Comparison of ENCODE assay signal across 9 cellular contexts in the genomic region with DNA sequence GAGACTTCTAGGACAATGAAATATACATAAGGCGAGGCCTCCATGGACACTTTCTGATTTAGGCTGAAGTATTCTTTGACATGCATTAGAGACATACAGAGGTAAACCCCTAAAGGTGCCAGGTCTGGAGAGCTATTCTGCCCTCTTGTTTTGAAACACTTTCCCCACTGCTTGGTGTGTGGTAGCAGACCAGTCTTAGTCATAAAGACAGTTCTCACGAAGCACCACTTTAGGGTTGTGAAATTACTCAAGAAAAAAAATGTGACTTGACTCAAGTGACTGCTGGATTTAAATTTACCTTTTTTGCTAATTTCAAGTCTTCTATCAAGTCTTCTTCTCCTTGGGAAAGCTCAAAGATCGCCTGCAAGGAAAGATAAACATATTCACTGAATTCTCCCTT. TPM values are rescaled to one million over a fixed set of nuclear protein-coding genes. Genes with fewer than 3 reads are reported as not detected.
DNase-seq lines count a peak whose midpoint lies in the region; ATAC-seq and TF ChIP-seq lines count a peak whose summit lies in the region.
"Had no signal": no experiment of that assay in that cellular context is flagged by ENCODE, and none has a peak within 500 bp of the region (broad histone marks: within the 10 kb centered on the region; RNA-seq: fewer than 3 reads in every experiment).

No MANE protein-coding gene starts in this region.

- no peak overlapping the region for H2AFZ ChIP-seq in GM23338

- H3K79me2 ChIP-seq in GM23338 (replicated peaks; ENCODE audit: insufficient read depth) = no peaks in the 10 kb centered on the region

- TF ChIP-seq CTCF in GM23338 (conservative IDR thresholded peaks at IDR 0.05; ENCODE audit: low read depth in 2 of 2) = no peak

- H3K9me2 ChIP-seq in GM23338 (ENCODE audit: insufficient read depth) = 0 out of 2 replicates have a peak, but pooled peaks cover 5% of the 10 kb centered on the region

- no peak overlapping the region for H3K4me2 ChIP-seq in GM23338

- intact Hi-C loops in left colon (cut with DNase I, micrococcal nuclease) = no loop called here
- intact Hi-C loops in left ventricle myocardium superior (cut with micrococcal nuclease) = no loop called here

- H3K27ac ChIP-seq in GM23338 (ENCODE audit: low read depth) = no peak overlapping the region

- H3K27me3 Mint-ChIP-seq in activated T-cell treated with anti-CD3 and anti-CD28 coated beads, Interleukin-2, amount 50 U/mL, for 4 hours (ENCODE audit: low read depth) = no peaks in the 10 kb centered on the region
- no peaks in the 10 kb centered on the region for H3K27me3 Mint-ChIP-seq in stimulated activated memory B cell treated with anti-CD40 and anti-IgM and Interleukin-4, amounts not matched to agents 10 μg/mL and 1 μg/mL and 100 μg/mL, for 72 hours
- H3K27me3 Mint-ChIP-seq in GM23338 (ENCODE audit: insufficient read depth, low read depth, poor library complexity) = peaks cover 2% of the 10 kb centered on the region

- no peak overlapping the region for H3K4me3 ChIP-seq in GM23338

- H3K4me1 ChIP-seq in GM23338 (ENCODE audit: insufficient read depth) = peaks cover 4% of the 10 kb centered on the region; the same call in 1 of the 2 replicates

- ATAC-seq in HG03045 (IDR thresholded peaks at IDR 0.05; ENCODE audit: unreplicated experiment) = peak; percentile 83
- peak; percentile 98 to 100 for ATAC-seq in activated T-cell treated with anti-CD3 and anti-CD28 coated beads, Interleukin-2, amount 50 U/mL, for 4 hours
- peak; percentile 95 for ATAC-seq in stimulated activated memory B cell treated with anti-CD40 and anti-IgM and Interleukin-4, amounts not matched to agents 10 μg/mL and 1 μg/mL and 100 μg/mL, for 72 hours
- no peak for ATAC-seq in left colon
- ATAC-seq in GM23338 = no peak
- no peak for ATAC-seq in left ventricle myocardium superior
- ATAC-seq: Panc1 had no signal

- H3K27me3 ChIP-seq in GM23338 (ENCODE audit: insufficient read depth) = no peaks in the 10 kb centered on the region

- H3K9me3 Mint-ChIP-seq in activated T-cell treated with anti-CD3 and anti-CD28 coated beads, Interleukin-2, amount 50 U/mL, for 4 hours = no peaks in the 10 kb centered on the region
- H3K9me3 Mint-ChIP-seq in stimulated activated memory B cell treated with anti-CD40 and anti-IgM and Interleukin-4, amounts not matched to agents 10 μg/mL and 1 μg/mL and 100 μg/mL, for 72 hours = no peaks in the 10 kb centered on the region
- H3K9me3 Mint-ChIP-seq in GM23338 = no peaks in the 10 kb centered on the region

- H3F3A ChIP-seq in GM23338 (replicated peaks; ENCODE audit: low read depth) = no peaks in the 10 kb centered on the region

- H3K36me3 Mint-ChIP-seq in activated T-cell treated with anti-CD3 and anti-CD28 coated beads, Interleukin-2, amount 50 U/mL, for 4 hours (ENCODE audit: insufficient read depth) = peaks cover 63% of the 10 kb centered on the region
- peaks cover 43% of the 10 kb centered on the region for H3K36me3 Mint-ChIP-seq in stimulated activated memory B cell treated with anti-CD40 and anti-IgM and Interleukin-4, amounts not matched to agents 10 μg/mL and 1 μg/mL and 100 μg/mL, for 72 hours
- H3K36me3 Mint-ChIP-seq in GM23338 (ENCODE audit: low read depth) = no peaks in the 10 kb centered on the region

- no peaks in the 10 kb centered on the region for H4K20me1 ChIP-seq in GM23338 (replicated peaks; ENCODE audit: insufficient read depth)

- H3K4me1 Mint-ChIP-seq in activated T-cell treated with anti-CD3 and anti-CD28 coated beads, Interleukin-2, amount 50 U/mL, for 4 hours (ENCODE audit: low read depth) = peaks cover 65% of the 10 kb centered on the region
- peaks cover 49% of the 10 kb centered on the region for H3K4me1 Mint-ChIP-seq in stimulated activated memory B cell treated with anti-CD40 and anti-IgM and Interleukin-4, amounts not matched to agents 10 μg/mL and 1 μg/mL and 100 μg/mL, for 72 hours
- peaks cover 12% of the 10 kb centered on the region for H3K4me1 Mint-ChIP-seq in GM23338

- H3K4me3 Mint-ChIP-seq in activated T-cell treated with anti-CD3 and anti-CD28 coated beads, Interleukin-2, amount 50 U/mL, for 4 hours = no peak overlapping the region
- peak overlapping the region; percentile 65 for H3K4me3 Mint-ChIP-seq in stimulated activated memory B cell treated with anti-CD40 and anti-IgM and Interleukin-4, amounts not matched to agents 10 μg/mL and 1 μg/mL and 100 μg/mL, for 72 hours
- no peak overlapping the region for H3K4me3 Mint-ChIP-seq in GM23338

- no peaks in the 10 kb centered on the region for H3K36me3 ChIP-seq in GM23338 (ENCODE audit: insufficient read depth)

- H3K27ac Mint-ChIP-seq in stimulated activated memory B cell treated with anti-CD40 and anti-IgM and Interleukin-4, amounts not matched to agents 10 μg/mL and 1 μg/mL and 100 μg/mL, for 72 hours = peak overlapping the region; percentile 94
- H3K27ac Mint-ChIP-seq in GM23338 = no peak overlapping the region

- DNase-seq in activated CD4-positive, alpha-beta T cell treated with anti-CD3 and anti-CD28 coated beads for 48 hours = peak; percentile 59
- DNase-seq in activated CD4-positive, alpha-beta T cell treated with anti-CD3 and anti-CD28 coated beads, Interleukin-2, amount 50 U/mL, for 4 hours = no peak
- DNase-seq in activated T-cell treated with anti-CD3 and anti-CD28 coated beads, Interleukin-2, amount 50 U/mL, for 4 hours = peak; percentile 15
- DNase-seq in left colon = no peak
- no peak for DNase-seq in GM23338 (ENCODE audit: low spot score)
- DNase-seq in left ventricle myocardium superior = no peak

TF ChIP-seq in GM23338, 12 proteins besides CTCF, POLR2A, EP300 and RAD21 (continues in another document):
- TF ChIP-seq EZH2 (IDR thresholded peaks at IDR 0.05; ENCODE audit: low read depth, unreplicated experiment) (no peak), ZNF462 (CRISPR knock-in tag; IDR thresholded peaks at IDR 0.05) (no peak)

RNA-seq across cellular contexts. Expression of gene ARHGEF3, which starts 48.5 kb away (rescaled TPM):
- total RNA-seq in activated T-cell treated with anti-CD3 and anti-CD28 coated beads, Interleukin-2, amount 50 U/mL, for 4 hours = 10 to 100 TPM; 42.4 to 53.9 (median 44.7) TPM
- total RNA-seq in left colon (10 to 100 TPM; 14.8 to 20.0 TPM), left ventricle myocardium superior (17.6 TPM)
- 5.0 and 8.0 TPM in 2 replicates for total RNA-seq in GM23338 (2014; rRNA removed; shearing (Covaris generic))
- polyA plus RNA-seq in GM23338 (2016; fragmentation: Nextera tagmentation; extraction: Ambion mirVana) = 2.7 and 5.1 TPM in 2 replicates

Comparison
In these comparisons a context has a peak if more than half of its experiments do, and no peak if none do; other contexts are left out.
1. DNase-seq: peak in activated CD4-positive, alpha-beta T cell treated with anti-CD3 and anti-CD28 coated beads for 48 hours (single experiment) and activated T-cell treated with anti-CD3 and anti-CD28 coated beads, Interleukin-2, amount 50 U/mL, for 4 hours (single experiment); none in activated CD4-positive, alpha-beta T cell treated with anti-CD3 and anti-CD28 coated beads, Interleukin-2, amount 50 U/mL, for 4 hours (0 of 2), left colon (0 of 2), GM23338 (single experiment) and left ventricle myocardium superior (single experiment).
2. ATAC-seq: peak in HG03045 (single experiment), activated T-cell treated with anti-CD3 and anti-CD28 coated beads, Interleukin-2, amount 50 U/mL, for 4 hours (2 of 2) and stimulated activated memory B cell treated with anti-CD40 and anti-IgM and Interleukin-4, amounts not matched to agents 10 μg/mL and 1 μg/mL and 100 μg/mL, for 72 hours (single experiment); none in left colon (single experiment), GM23338 (single experiment) and left ventricle myocardium superior (single experiment).